9 cellular contexts compared by ENCODE assay signal in genomic region chrX:119512145-119512800, GRCh38. TPM values are rescaled to one million over a fixed set of nuclear protein-coding genes. Genes with fewer than 3 reads are reported as not detected.
DNase-seq lines count a peak whose midpoint lies in the region; ATAC-seq and TF ChIP-seq lines count a peak whose summit lies in the region.
"Had no signal": no experiment of that assay in that cellular context is flagged by ENCODE, and none has a peak within 500 bp of the region (broad histone marks: within the 10 kb centered on the region; RNA-seq: fewer than 3 reads in every experiment).

No MANE protein-coding gene starts in this region.

- peak; percentile 34 for DNase-seq in activated CD4-positive, alpha-beta T cell treated with anti-CD3 and anti-CD28 coated beads for 48 hours
- no peak for DNase-seq in activated CD4-positive, alpha-beta T cell treated with anti-CD3 and anti-CD28 coated beads, Interleukin-2, amount 50 U/mL, for 4 hours
- peak; percentile 9 for DNase-seq in NCI-H2171 (lab: John Stamatoyannopoulos, UW)
- no peak for DNase-seq in activated B cell treated with CpG ODN at 0.5 μM for 24 hours
- peak; percentile 55 for DNase-seq in Right ventricle myocardium superior
- DNase-seq in prostate gland (ENCODE audit: low spot score), result peak; percentile 60

- TF ChIP-seq POLR2A in prostate gland (IDR thresholded peaks at IDR 0.05) (no peak), GM18505 (IDR thresholded peaks at IDR 0.05; ENCODE audit: borderline replicate concordance, extremely low read depth, insufficient read depth, insufficient read length) (no peak)

- no peaks in the 10 kb centered on the region for H3K36me3 Mint-ChIP-seq in activated B cell treated with CpG ODN at 0.5 μM for 24 hours (ENCODE audit: low read depth)
- H3K36me3 Mint-ChIP-seq: activated naive CD8-positive, alpha-beta T cell had no signal

- H3K27ac Mint-ChIP-seq in activated B cell treated with CpG ODN at 0.5 μM for 24 hours, result no peak overlapping the region
- H3K27ac Mint-ChIP-seq: activated naive CD8-positive, alpha-beta T cell had no signal

- no peaks in the 10 kb centered on the region for H3K4me1 ChIP-seq in HEK293 (ENCODE audit: control insufficient read depth, insufficient read depth, low read length)
- H3K4me1 ChIP-seq in prostate gland (replicated peaks), result no peaks in the 10 kb centered on the region

- TF ChIP-seq CTCF in HEK293 (tag by site-specific recombination; IDR thresholded peaks at IDR 0.05) (peak; percentile 78), activated B cell treated with CpG ODN at 0.5 μM for 24 hours (IDR thresholded peaks at IDR 0.05) (no peak), prostate gland (IDR thresholded peaks at IDR 0.05) (peak; percentile 21 to 79 (median 61))

- H3K4me1 Mint-ChIP-seq in activated B cell treated with CpG ODN at 0.5 μM for 24 hours, result peaks cover 4% of the 10 kb centered on the region

- no peaks in the 10 kb centered on the region for H3K27me3 ChIP-seq in prostate gland (replicated peaks; ENCODE audit: insufficient read depth)

- H3K9me3 ChIP-seq in HEK293 (ENCODE audit: control insufficient read depth, insufficient read depth, low read depth, low read length), result no peaks in the 10 kb centered on the region
- no peaks in the 10 kb centered on the region for H3K9me3 ChIP-seq in prostate gland

- H3K36me3 ChIP-seq in HEK293 (ENCODE audit: control insufficient read depth in 2 of 2, insufficient read depth in 1 of 2, low read length in 2 of 2), result no peaks in the 10 kb centered on the region
- no peaks in the 10 kb centered on the region for H3K36me3 ChIP-seq in prostate gland

- no peak overlapping the region for H3K4me3 Mint-ChIP-seq in activated B cell treated with CpG ODN at 0.5 μM for 24 hours
- H3K4me3 Mint-ChIP-seq: activated naive CD8-positive, alpha-beta T cell had no signal

- CTCF ChIA-PET in HEK293 (lab: Yijun Ruan, JAX) (interaction anchor here (0.5 to 1.9 kb wide), 37 partner anchors 9 to 394 kb away, joined by 3 to 44 read pairs (median 4); partner anchors contain the start of genes SLC25A5 and SOWAHD), activated B cell treated with CpG ODN at 0.5 μM for 24 hours (lab: Charles Lee) (interaction anchor here (0.5 to 1.9 kb wide), 7 partner anchors 23 to 447 kb away, joined by 3 to 10 read pairs (median 3); no protein-coding TSS in a partner anchor)

- H3K27me3 Mint-ChIP-seq in activated B cell treated with CpG ODN at 0.5 μM for 24 hours, result no peaks in the 10 kb centered on the region
- H3K27me3 Mint-ChIP-seq: activated naive CD8-positive, alpha-beta T cell had no signal

- no peak overlapping the region for H3K4me3 ChIP-seq in HEK293 (ENCODE audit: low read depth, low read length)
- H3K4me3 ChIP-seq in prostate gland, result no peak overlapping the region

- H3K27ac ChIP-seq in HEK293 (ENCODE audit: extremely low read depth, low read depth, low read length) (no peak overlapping the region), prostate gland (no peak overlapping the region)

- 20% methylated on average over 9 of the region's 14 CpGs for WGBS in prostate gland

- intact Hi-C loops in activated B cell treated with CpG ODN at 0.5 μM for 24 hours (cut with micrococcal nuclease) (loop anchor here (1.0 to 2.0 kb wide), 2 partner anchors 23 to 94 kb away; no protein-coding TSS in a partner anchor), Right ventricle myocardium superior (cut with DNase I) (loop anchor here (10.0 kb wide), 1 partner anchor 213 kb away; no protein-coding TSS in a partner anchor), prostate gland (cut with DNase I) (loop anchor here (10.0 kb wide), 1 partner anchor 63 kb away; the partner anchor contains the start of gene UBE2A)

- ATAC-seq in activated B cell treated with CpG ODN at 0.5 μM for 24 hours (ENCODE audit: low read depth) (peak; percentile 70), Right ventricle myocardium superior (ENCODE audit: poor library complexity) (peak; percentile 95), GM18505 (IDR thresholded peaks at IDR 0.05; ENCODE audit: unreplicated experiment) (no peak)

- POLR2A ChIA-PET in HEK293 (lab: Yijun Ruan, JAX) (interaction anchor here (0.9 to 1.2 kb wide), 5 partner anchors 23 to 279 kb away, joined by 3 to 8 read pairs (median 4); partner anchors contain the start of genes RPL39, SLC25A5 and UBE2A), activated B cell treated with CpG ODN at 0.5 μM for 24 hours (lab: Charles Lee) (interaction anchor here (0.7 to 1.0 kb wide), 3 partner anchors 11 to 692 kb away, joined by 3 to 4 read pairs (median 3); no protein-coding TSS in a partner anchor)

- H3K9me3 Mint-ChIP-seq in activated B cell treated with CpG ODN at 0.5 μM for 24 hours, result no peaks in the 10 kb centered on the region

TF ChIP-seq in HEK293, 187 proteins besides CTCF, POLR2A, EP300 and RAD21 (continues in another document):
- TF ChIP-seq ZNF18 (tag by site-specific recombination; IDR thresholded peaks at IDR 0.05) (no peak), ZFP69B (tag by site-specific recombination; IDR thresholded peaks at IDR 0.05) (no peak), ZNF514 (tag by site-specific recombination; IDR thresholded peaks at IDR 0.05) (no peak), ZNF518A (tag by site-specific recombination; conservative IDR thresholded peaks at IDR 0.05; ENCODE audit: low read depth) (no peak), ZNF148 (tag by site-specific recombination; IDR thresholded peaks at IDR 0.05; ENCODE audit: borderline replicate concordance) (no peak), KLF7 (tag by site-specific recombination; IDR thresholded peaks at IDR 0.05; ENCODE audit: borderline replicate concordance) (no peak), ZNF660 (tag by site-specific recombination; IDR thresholded peaks at IDR 0.05) (no peak)

RNA-seq across cellular contexts. Expression of gene SLC25A5, which starts 44.0 kb away (rescaled TPM):
- total RNA-seq in activated B cell treated with CpG ODN at 0.5 μM for 24 hours (300 and 321 TPM in 2 replicates), Right ventricle myocardium superior (143 TPM), prostate gland (100 to 1,000 TPM; 230 to 237 TPM)

RNA-seq across cellular contexts. Expression of gene STEEP1, which starts 52.9 kb away (rescaled TPM):
- total RNA-seq in activated B cell treated with CpG ODN at 0.5 μM for 24 hours (27.5 and 32.0 TPM in 2 replicates), Right ventricle myocardium superior (12.7 TPM), prostate gland (10 to 100 TPM; 31.9 to 33.4 TPM)

Comparison
In these comparisons a context has a peak if more than half of its experiments do, and no peak if none do; other contexts are left out.
1. DNase-seq: peak in activated CD4-positive, alpha-beta T cell treated with anti-CD3 and anti-CD28 coated beads for 48 hours (single experiment), NCI-H2171 (single experiment), Right ventricle myocardium superior (single experiment) and prostate gland (single experiment); none in activated CD4-positive, alpha-beta T cell treated with anti-CD3 and anti-CD28 coated beads, Interleukin-2, amount 50 U/mL, for 4 hours (0 of 2) and activated B cell treated with CpG ODN at 0.5 μM for 24 hours (single experiment).